In genomic region chr19:32746631-32747196, GRCh38 we compare ENCODE assay signal across 9 cellular contexts. TPM values are rescaled to one million over a fixed set of nuclear protein-coding genes. Genes with fewer than 3 reads are reported as not detected.
A peak's percentile ranks its signal among the peaks of the same experiment; 100 is the strongest.
DNase-seq lines count a peak whose midpoint lies in the region; ATAC-seq, FAIRE-seq and TF ChIP-seq lines count a peak whose summit lies in the region.
"Not testable (repeated sequence)": the region's sequence is repeated elsewhere in the genome, so short reads cannot be mapped to it uniquely, and the experiment has no call there.
"Had no signal": no experiment of that assay in that cellular context is flagged by ENCODE, and none has a peak within 500 bp of the region (broad histone marks: within the 10 kb centered on the region; RNA-seq: fewer than 3 reads in every experiment).

No MANE protein-coding gene starts in this region.

- H3K36me3 ChIP-seq in RWPE2 (ENCODE audit: low read depth); GM12878 (ENCODE audit: control insufficient read depth in 2 of 2, insufficient read depth in 2 of 2, low read length in 1 of 2); smooth muscle cell (ENCODE audit: low read depth): not testable (repeated sequence)

- not testable (repeated sequence) for H3K36me3 Mint-ChIP-seq in CD4-positive, alpha-beta T cell (ENCODE audit: low read depth); activated CD8-positive, alpha-beta memory T cell treated with anti-CD3 and anti-CD28 coated beads, Interleukin-2, amount 10 ng/mL, durations not matched to agents 7 days and 5 days

- TF ChIP-seq EP300 in GM12878 (IDR thresholded peaks at IDR 0.05; ENCODE audit: borderline replicate concordance in 1 of 2, control insufficient read depth in 1 of 2, low read depth in 2 of 2, low read length in 2 of 2), result not testable (repeated sequence)

- H3F3A ChIP-seq in smooth muscle cell (ENCODE audit: low read depth), result not testable (repeated sequence)

- in situ Hi-C loops in GM12878 (cut with MboI), result not testable (repeated sequence)

- CTCF ChIA-PET in CD4-positive, alpha-beta T cell (lab: Charles Lee); activated CD8-positive, alpha-beta memory T cell treated with anti-CD3 and anti-CD28 coated beads, Interleukin-2, amount 10 ng/mL, durations not matched to agents 7 days and 5 days (lab: Charles Lee); GM12878 (lab: Yijun Ruan, JAX): not testable (repeated sequence)

- H3K4me3 Mint-ChIP-seq in CD4-positive, alpha-beta T cell; activated CD8-positive, alpha-beta memory T cell treated with anti-CD3 and anti-CD28 coated beads, Interleukin-2, amount 10 ng/mL, durations not matched to agents 7 days and 5 days: not testable (repeated sequence)

- peak; percentile 83 for ATAC-seq in CD4-positive, alpha-beta T cell (ENCODE audit: poor library complexity)
- ATAC-seq in GM19395 (IDR thresholded peaks at IDR 0.05; ENCODE audit: unreplicated experiment) (peak; percentile 56), RWPE2 (ENCODE audit: low read depth) (peak; percentile 45; the same call in 1 of the 3 replicates), GM12878 (peak; percentile 46)
- ATAC-seq in activated CD8-positive, alpha-beta memory T cell treated with anti-CD3 and anti-CD28 coated beads, Interleukin-2, amount 10 ng/mL, durations not matched to agents 7 days and 5 days, result not testable (repeated sequence)

- peak; percentile 23 for FAIRE-seq in GM12878 (lab: Jason Lieb, UNC)

- peaks cover 16% of the 10 kb centered on the region for H3K4me1 Mint-ChIP-seq in CD4-positive, alpha-beta T cell (ENCODE audit: low read depth)
- not testable (repeated sequence) for H3K4me1 Mint-ChIP-seq in activated CD8-positive, alpha-beta memory T cell treated with anti-CD3 and anti-CD28 coated beads, Interleukin-2, amount 10 ng/mL, durations not matched to agents 7 days and 5 days

- not testable (repeated sequence) for BruUV-seq in GM12878 (replicated peaks; lab: Mats Ljungman, UMichigan)

- H3K27me3 ChIP-seq in CD4-positive, alpha-beta T cell (ENCODE audit: control insufficient read depth, insufficient read depth, low read length); RWPE2 (ENCODE audit: insufficient read depth, poor library complexity, severe bottlenecking); GM12878 (replicated peaks in 1 of 2; ENCODE audit: control insufficient read depth in 2 of 2, insufficient read depth in 2 of 2, low read length in 1 of 2); smooth muscle cell (ENCODE audit: low read depth): not testable (repeated sequence)

- not testable (repeated sequence) for H3K27ac ChIP-seq in CD4-positive, alpha-beta T cell (ENCODE audit: low read depth, low read length); RWPE2 (ENCODE audit: poor library complexity, severe bottlenecking); GM12878 (ENCODE audit: control insufficient read depth, insufficient read depth)
- peak overlapping the region; percentile 57 for H3K27ac ChIP-seq in smooth muscle cell (ENCODE audit: low read depth)

- not testable (repeated sequence) for TF ChIP-seq RAD21 in GM12878 (IDR thresholded peaks at IDR 0.05; ENCODE audit: insufficient read depth, low read depth, low read length)

- peak in 6 of 10 experiments; percentile 12 to 72 (median 21) for DNase-seq in CD4-positive, alpha-beta T cell
- DNase-seq in MV-4-11 (lab: John Stamatoyannopoulos, UW) (peak; percentile 29), GM12878 (ENCODE audit: low read depth, low spot score) (peak; percentile 31), hepatic stellate cell (ENCODE audit: low spot score) (peak; percentile 17)
- DNase-seq in RWPE2 (ENCODE audit: low spot score); smooth muscle cell (lab: John Stamatoyannopoulos, UW; ENCODE audit: unreplicated experiment): not testable (repeated sequence)
- peak; percentile 42 for DNase-seq in activated CD8-positive, alpha-beta memory T cell treated with anti-CD3 and anti-CD28 coated beads, Interleukin-2, amount 10 ng/mL, durations not matched to agents 7 days and 5 days

- POLR2A ChIA-PET in CD4-positive, alpha-beta T cell (lab: Charles Lee); GM12878 (lab: Charles Lee): not testable (repeated sequence)

- WGBS in GM12878 (ENCODE audit: insufficient coverage, insufficient replicate concordance, low lambda C conversion rate, missing lambda C conversion rate), result 0% methylated on average over 2 of the region's 2 CpGs
- WGBS in smooth muscle cell (ENCODE audit: low lambda C conversion rate), result 19% methylated on average over 2 of the region's 2 CpGs

- not testable (repeated sequence) for H4K20me1 ChIP-seq in GM12878 (ENCODE audit: control insufficient read depth, insufficient read depth); smooth muscle cell (ENCODE audit: low read depth)

- H3K9me3 ChIP-seq in CD4-positive, alpha-beta T cell (ENCODE audit: control insufficient read depth, low read length); RWPE2 (ENCODE audit: severe bottlenecking); GM12878 (replicated peaks; ENCODE audit: control insufficient read depth, insufficient read depth, low read length); smooth muscle cell (replicated peaks; ENCODE audit: low read depth): not testable (repeated sequence)

- SMC1A ChIA-PET in GM12878 (lab: Charles Lee; ENCODE audit: uncharacterized antibody, unreplicated experiment), result not testable (repeated sequence)

- peak overlapping the region; percentile 17; the same call in 1 of the 2 replicates for H2AFZ ChIP-seq in GM12878 (ENCODE audit: control insufficient read depth, low read depth, low read length)
- not testable (repeated sequence) for H2AFZ ChIP-seq in smooth muscle cell (ENCODE audit: low read depth)

- RAD21 ChIA-PET in GM12878 (lab: Charles Lee; ENCODE audit: unreplicated experiment), result interaction anchor here (1.0 kb wide), 1 partner anchor 11 kb away, joined by 3 read pairs; no protein-coding TSS in a partner anchor

- intact Hi-C loops in CD4-positive, alpha-beta T cell (cut with DNase I, micrococcal nuclease), result loop anchor here (1.0 to 10.0 kb wide), 4 partner anchors 46 to 166 kb away; partner anchors contain the start of genes NUDT19 (in 1 of the 2) and PDCD5 (in 1 of the 2)
- intact Hi-C loops in GM12878 (cut with micrococcal nuclease; ENCODE audit: unreplicated experiment), result not testable (repeated sequence)

- not testable (repeated sequence) for TF ChIP-seq POLR2A in GM12878 (IDR thresholded peaks at IDR 0.05; ENCODE audit: low read depth, low read length)

- H3K4me3 ChIP-seq in RWPE2 (ENCODE audit: severe bottlenecking); GM12878; smooth muscle cell: not testable (repeated sequence)

- H3K9me3 Mint-ChIP-seq in CD4-positive, alpha-beta T cell; activated CD8-positive, alpha-beta memory T cell treated with anti-CD3 and anti-CD28 coated beads, Interleukin-2, amount 10 ng/mL, durations not matched to agents 7 days and 5 days (ENCODE audit: low read depth): not testable (repeated sequence)

- TF ChIP-seq CTCF in CD4-positive, alpha-beta T cell (IDR thresholded peaks at IDR 0.05); RWPE2 (IDR thresholded peaks at IDR 0.05; ENCODE audit: poor library complexity, severe bottlenecking); GM12878 (IDR thresholded peaks at IDR 0.05 in 2 of 3, conservative IDR thresholded peaks at IDR 0.05 in 1 of 3; ENCODE audit: control insufficient read depth in 2 of 3, extremely low read depth in 1 of 3, insufficient read depth in 1 of 3, low read depth in 3 of 3, low read length in 3 of 3); smooth muscle cell (IDR thresholded peaks at IDR 0.05; ENCODE audit: borderline replicate concordance, insufficient read depth, poor library complexity, severe bottlenecking): not testable (repeated sequence)

- H3K4me1 ChIP-seq in RWPE2 (ENCODE audit: insufficient read depth, poor library complexity, severe bottlenecking); GM12878 (ENCODE audit: control insufficient read depth, insufficient read depth, low read length); smooth muscle cell (ENCODE audit: low read depth): not testable (repeated sequence)

- H3K4me2 ChIP-seq in GM12878 (ENCODE audit: control insufficient read depth, insufficient read depth); smooth muscle cell: not testable (repeated sequence)

- peaks cover 17% of the 10 kb centered on the region for H3K27me3 Mint-ChIP-seq in CD4-positive, alpha-beta T cell
- peaks cover 15% of the 10 kb centered on the region for H3K27me3 Mint-ChIP-seq in activated CD8-positive, alpha-beta memory T cell treated with anti-CD3 and anti-CD28 coated beads, Interleukin-2, amount 10 ng/mL, durations not matched to agents 7 days and 5 days

- H3K9ac ChIP-seq in GM12878 (ENCODE audit: control insufficient read depth, insufficient read depth, low read length); smooth muscle cell (ENCODE audit: low read depth): not testable (repeated sequence)

- not testable (repeated sequence) for H3K27ac Mint-ChIP-seq in CD4-positive, alpha-beta T cell; activated CD8-positive, alpha-beta memory T cell treated with anti-CD3 and anti-CD28 coated beads, Interleukin-2, amount 10 ng/mL, durations not matched to agents 7 days and 5 days

- not testable (repeated sequence) for H3K79me2 ChIP-seq in GM12878 (ENCODE audit: control insufficient read depth, insufficient read depth, low read length); smooth muscle cell (ENCODE audit: low read depth)

RNA-seq across cellular contexts. Expression of gene TDRD12, which starts 27.1 kb away (rescaled TPM):
- total RNA-seq in CD4-positive, alpha-beta T cell, result under 1 TPM; 0.14 to 0.22 TPM
- under 1 TPM in 1 of 2 experiments, not detected in 1; 0.12 TPM for total RNA-seq in activated CD8-positive, alpha-beta memory T cell treated with anti-CD3 and anti-CD28 coated beads, Interleukin-2, amount 10 ng/mL, durations not matched to agents 7 days and 5 days
- total RNA-seq in GM12878 (2013; cell fraction: nucleolus; rRNA removed), result 1.3 and 1.7 TPM in 2 replicates
- 0.11 TPM in 1 of 2 replicates, not detected in the other for total RNA-seq in GM12878 (2014; rRNA removed)
- total RNA-seq in GM12878 (2014; rRNA removed; fragmentation: Illumina TruSeq; extraction: Trizol), result not detected in 2 replicates
- not detected in 2 replicates for total RNA-seq in GM12878 (2021)
- polyA plus RNA-seq in GM12878 (2011; ENCODE audit: low read depth), result 0.07 TPM
- 0.15 and 0.17 TPM in 2 replicates for polyA plus RNA-seq in GM12878 (2011; rRNA removed)
- 0.03 and 0.10 TPM in 2 replicates for polyA plus RNA-seq in GM12878 (2011; cell fraction: cytosol; rRNA removed)
- 0.28 and 0.41 TPM in 2 replicates for polyA plus RNA-seq in GM12878 (2011; cell fraction: nucleus; rRNA removed)
- polyA plus RNA-seq in GM12878 (2012), result 0.14 and 0.18 TPM in 2 replicates
- not detected in 2 replicates for polyA plus RNA-seq in GM12878 (2014; fragmentation: Illumina TruSeq; extraction: Trizol)
- polyA plus RNA-seq in GM12878 (2014; fragmentation: Nextera tagmentation; extraction: Ambion mirVana), result not detected
- polyA plus RNA-seq in GM12878 (2014; rRNA removed), result 0.13 TPM in 1 of 2 replicates, not detected in the other
- under 1 TPM in 1 of 2 experiments, not detected in 1; 0.08 TPM for polyA plus RNA-seq in GM12878 (2016; fragmentation: Nextera tagmentation; extraction: Ambion mirVana)
- polyA minus RNA-seq in GM12878 (2011; rRNA and poly(A)+ RNA removed), result 0.07 TPM in 1 of 2 replicates, not detected in the other
- polyA minus RNA-seq in GM12878 (2011; cell fraction: cytosol; rRNA and poly(A)+ RNA removed), result not detected in 2 replicates
- polyA minus RNA-seq in GM12878 (2011; cell fraction: nucleus; rRNA and poly(A)+ RNA removed), result 0.12 TPM in 1 of 2 replicates, not detected in the other
- total RNA-seq in smooth muscle cell, result 1.1 TPM in 1 of 2 replicates, not detected in the other
- 0.05 and 0.86 TPM in 2 replicates for polyA plus RNA-seq in smooth muscle cell
- total RNA-seq: RPMI7951 had no signal

RNA-seq across cellular contexts. Expression of gene NUDT19, which starts 55.1 kb away (rescaled TPM):
- 1 to 10 TPM; 7.9 to 8.2 TPM for total RNA-seq in CD4-positive, alpha-beta T cell
- total RNA-seq in activated CD8-positive, alpha-beta memory T cell treated with anti-CD3 and anti-CD28 coated beads, Interleukin-2, amount 10 ng/mL, durations not matched to agents 7 days and 5 days, result 10 to 100 TPM; 13.0 to 18.1 TPM
- total RNA-seq in GM12878 (2013; cell fraction: nucleolus; rRNA removed), result 17.2 and 18.1 TPM in 2 replicates
- 19.9 and 20.3 TPM in 2 replicates for total RNA-seq in GM12878 (2014; rRNA removed)
- 7.9 and 8.5 TPM in 2 replicates for total RNA-seq in GM12878 (2014; rRNA removed; fragmentation: Illumina TruSeq; extraction: Trizol)
- total RNA-seq in GM12878 (2021), result 16.4 and 18.2 TPM in 2 replicates
- polyA plus RNA-seq in GM12878 (2011; ENCODE audit: low read depth), result 6.7 TPM
- 12.2 and 13.0 TPM in 2 replicates for polyA plus RNA-seq in GM12878 (2011; rRNA removed)
- polyA plus RNA-seq in GM12878 (2011; cell fraction: cytosol; rRNA removed), result 7.9 and 8.0 TPM in 2 replicates
- 4.3 and 5.3 TPM in 2 replicates for polyA plus RNA-seq in GM12878 (2011; cell fraction: nucleus; rRNA removed)
- 9.7 and 10.4 TPM in 2 replicates for polyA plus RNA-seq in GM12878 (2012)
- 9.3 and 10.5 TPM in 2 replicates for polyA plus RNA-seq in GM12878 (2014; fragmentation: Illumina TruSeq; extraction: Trizol)
- 10 to 100 TPM; 16.8 to 31.0 TPM for polyA plus RNA-seq in GM12878 (2014; fragmentation: Nextera tagmentation; extraction: Ambion mirVana)
- polyA plus RNA-seq in GM12878 (2014; rRNA removed), result 9.9 and 10.2 TPM in 2 replicates
- polyA plus RNA-seq in GM12878 (2016; fragmentation: Nextera tagmentation; extraction: Ambion mirVana), result 10 to 100 TPM; 17.3 to 18.8 TPM
- polyA minus RNA-seq in GM12878 (2011; rRNA and poly(A)+ RNA removed), result 5.3 and 5.4 TPM in 2 replicates
- polyA minus RNA-seq in GM12878 (2011; cell fraction: cytosol; rRNA and poly(A)+ RNA removed), result 11.0 and 12.0 TPM in 2 replicates
- polyA minus RNA-seq in GM12878 (2011; cell fraction: nucleus; rRNA and poly(A)+ RNA removed), result 10.0 and 19.3 TPM in 2 replicates
- total RNA-seq in smooth muscle cell, result 3.5 and 7.0 TPM in 2 replicates
- polyA plus RNA-seq in smooth muscle cell, result 2.0 and 2.2 TPM in 2 replicates
